In genomic region chr12:68331500-68331868, GRCh38 we compare ENCODE assay signal across 8 cellular contexts. TPM values are rescaled to one million over a fixed set of nuclear protein-coding genes. Genes with fewer than 3 reads are reported as not detected.
DNase-seq lines count a peak whose midpoint lies in the region; TF ChIP-seq lines count a peak whose summit lies in the region.

No MANE protein-coding gene starts in this region.

- H3K27ac Mint-ChIP-seq in CD14-positive monocyte (peak overlapping the region in 3 of 7 donors; percentile 74 to 92 (median 84)), nephron (peak overlapping the region in 1 of 3 experiments; percentile 64)

- H3K36me3 Mint-ChIP-seq in CD14-positive monocyte (peaks cover 8% of the 10 kb centered on the region in 2 donors), nephron (ENCODE audit: low read depth) (peaks cover 7% of the 10 kb centered on the region)

- H3K27me3 Mint-ChIP-seq in CD14-positive monocyte (ENCODE audit: low read depth in 3 of 3), result no peaks in the 10 kb centered on the region
- no peaks in the 10 kb centered on the region for H3K27me3 Mint-ChIP-seq in nephron (ENCODE audit: low read depth)

- no peak for TF ChIP-seq CTCF in CD14-positive monocyte (IDR thresholded peaks at IDR 0.05)
- no peak for TF ChIP-seq CTCF in coronary artery (IDR thresholded peaks at IDR 0.05)
- TF ChIP-seq CTCF in nephron (IDR thresholded peaks at IDR 0.05; ENCODE audit: unreplicated experiment in 3 of 3), result no peak

- peak overlapping the region; percentile 96 for H3K4me2 ChIP-seq in Karpas-422 (ENCODE audit: low read depth, low read length, poor library complexity, severe bottlenecking)

- H3K4me3 Mint-ChIP-seq in CD14-positive monocyte, result peak overlapping the region; percentile 82 to 93
- H3K4me3 Mint-ChIP-seq in nephron, result peak overlapping the region; percentile 89 to 94 (median 92)

- H3K4me1 Mint-ChIP-seq in CD14-positive monocyte (peaks cover 48% of the 10 kb centered on the region), nephron (peaks cover 31% of the 10 kb centered on the region)

- H3K4me3 ChIP-seq in Karpas-422 (ENCODE audit: low read length) (peak overlapping the region; percentile 77), coronary artery (peak overlapping the region; percentile 93)

- peak overlapping the region; percentile 29 for H2AFZ ChIP-seq in Karpas-422 (ENCODE audit: low read length)

- H3K9me3 Mint-ChIP-seq in CD14-positive monocyte, result no peaks in the 10 kb centered on the region
- H3K9me3 Mint-ChIP-seq in nephron, result no peaks in the 10 kb centered on the region

- H3K79me2 ChIP-seq in Karpas-422 (ENCODE audit: low read length), result peaks cover 47% of the 10 kb centered on the region

- H3K9ac ChIP-seq in Karpas-422 (ENCODE audit: low read length), result peak overlapping the region; percentile 78

- DNase-seq in CD14-positive monocyte (ENCODE audit: low spot score), result no peak
- peak; percentile 40 for DNase-seq in Karpas-422
- DNase-seq in coronary artery (ENCODE audit: low spot score), result no peak
- DNase-seq in NCI-H1694 treated with DMSO at 0.1 percent for 48 hours (lab: John Stamatoyannopoulos, UW), result no peak
- DNase-seq in NOMO-1 (lab: John Stamatoyannopoulos, UW; ENCODE audit: unreplicated experiment in 2 of 2), result no peak
- DNase-seq in NK-92 (lab: John Stamatoyannopoulos, UW; ENCODE audit: unreplicated experiment), result no peak
- no peak for DNase-seq in T1000 (lab: John Stamatoyannopoulos, UW)

- H3K9me2 ChIP-seq in Karpas-422 (replicated peaks; ENCODE audit: insufficient read depth, low read length), result no peaks in the 10 kb centered on the region

- no peaks in the 10 kb centered on the region for H3K27me3 ChIP-seq in Karpas-422 (ENCODE audit: low read length)

- intact Hi-C loops in CD14-positive monocyte (cut with micrococcal nuclease), result loop anchor here (5.0 kb wide), 1 partner anchor 281 kb away; the partner anchor contains the start of gene RAP1B (in 2 of the 2)

- H3K9me3 ChIP-seq in Karpas-422 (ENCODE audit: low read length), result no peaks in the 10 kb centered on the region

- H3K27ac ChIP-seq in Karpas-422 (ENCODE audit: low read length) (peak overlapping the region; percentile 49), coronary artery (no peak overlapping the region)

- H3K4me1 ChIP-seq in Karpas-422 (ENCODE audit: low read length), result peaks cover 37% of the 10 kb centered on the region

- peaks cover 13% of the 10 kb centered on the region; the same call in 1 of the 2 replicates for H3K36me3 ChIP-seq in Karpas-422 (ENCODE audit: insufficient read depth, low read length)

- H4K20me1 ChIP-seq in Karpas-422 (ENCODE audit: insufficient read depth, low read depth, low read length), result no peaks in the 10 kb centered on the region

RNA-seq across cellular contexts. Expression of gene MDM1, which starts 0.7 kb away (rescaled TPM):
- 10 to 100 TPM in 1 of 2 donors, 1 to 10 TPM in 1; 6.7 to 10.9 TPM for polyA plus RNA-seq in CD14-positive monocyte
- total RNA-seq in Karpas-422 (2014; rRNA removed; shearing (Covaris generic); ENCODE audit: low replicate concordance), result 40.2 and 40.4 TPM in 2 replicates
